ENCODE assay signal across 16 cellular contexts in the genomic region with DNA sequence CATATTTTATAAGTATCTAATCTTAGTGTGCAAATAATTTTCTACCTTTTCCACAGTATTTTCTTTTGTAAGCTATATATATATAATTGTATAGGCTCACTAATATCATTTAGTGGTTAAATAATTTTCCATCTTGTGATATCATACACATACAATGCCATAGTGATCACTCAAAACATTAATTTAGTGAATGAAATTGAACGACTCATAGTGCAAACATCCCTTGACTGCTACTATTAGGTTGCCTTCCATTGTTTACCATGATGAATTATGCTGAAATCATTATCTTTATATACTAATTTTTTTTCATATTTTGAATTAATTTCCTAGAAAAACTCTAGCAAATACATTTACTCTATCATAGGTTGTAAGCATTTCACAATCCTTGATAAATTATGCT.
DNase-seq lines count a peak whose midpoint lies in the region; ATAC-seq, FAIRE-seq and TF ChIP-seq lines count a peak whose summit lies in the region.
"Had no signal": no experiment of that assay in that cellular context is flagged by ENCODE, and none has a peak within 500 bp of the region (broad histone marks: within the 10 kb centered on the region; RNA-seq: fewer than 3 reads in every experiment).

No MANE protein-coding gene starts in this region.

- no peak overlapping the region for H2BK120ac ChIP-seq in IMR-90 (ENCODE audit: low read depth, low read length)

- TF ChIP-seq POLR2A in IMR-90 (IDR thresholded peaks at IDR 0.05; ENCODE audit: low read depth, low read length) (no peak), gastroesophageal sphincter (IDR thresholded peaks at IDR 0.05) (no peak)

- TF ChIP-seq CTCF in IMR-90 (conservative IDR thresholded peaks at IDR 0.05; ENCODE audit: low read depth, low read length) (no peak), bronchial epithelial cell (IDR thresholded peaks at IDR 0.05; ENCODE audit: insufficient read depth, low read length, severe bottlenecking) (no peak), foreskin keratinocyte (conservative IDR thresholded peaks at IDR 0.05) (no peak), gastroesophageal sphincter (IDR thresholded peaks at IDR 0.05) (no peak)

- no peak overlapping the region for H3K27ac ChIP-seq in IMR-90 (ENCODE audit: insufficient read depth, low read length)
- H3K27ac ChIP-seq in foreskin keratinocyte: no peak overlapping the region
- H3K27ac ChIP-seq in gastroesophageal sphincter: no peak overlapping the region
- H3K27ac ChIP-seq: BLaER1 had no signal

- no peak overlapping the region for H3K56ac ChIP-seq in IMR-90 (ENCODE audit: extremely low read depth, insufficient read depth, low read length)

- no peak overlapping the region for H4K8ac ChIP-seq in IMR-90 (ENCODE audit: low read depth in 2 of 2, low read length in 2 of 2)

- TF ChIP-seq EP300 in gastroesophageal sphincter (IDR thresholded peaks at IDR 0.05): no peak

- peaks cover 6% of the 10 kb centered on the region for H3K36me3 ChIP-seq in IMR-90 (ENCODE audit: control insufficient read depth, insufficient read depth, low read length)
- peaks cover 3% of the 10 kb centered on the region for H3K36me3 ChIP-seq in bronchial epithelial cell (ENCODE audit: control insufficient read depth, insufficient read depth, low read length)
- H3K36me3 ChIP-seq in gastroesophageal sphincter: no peaks in the 10 kb centered on the region

- no peaks in the 10 kb centered on the region for H3K4me1 ChIP-seq in IMR-90 (ENCODE audit: control insufficient read depth, insufficient read depth, low read length)
- H3K4me1 ChIP-seq in foreskin keratinocyte: no peaks in the 10 kb centered on the region
- no peaks in the 10 kb centered on the region for H3K4me1 ChIP-seq in gastroesophageal sphincter
- H3K4me1 ChIP-seq: Caco-2 had no signal

- H3K9me1 ChIP-seq in IMR-90 (ENCODE audit: insufficient read depth, low read length): no peaks in the 10 kb centered on the region

- DNase-seq in EL: peak; percentile 8
- DNase-seq in IMR-90: peak; percentile 22
- DNase-seq in bronchial epithelial cell (ENCODE audit: low read depth): peak; percentile 72
- peak in 1 of 2 donors; percentile 47 for DNase-seq in foreskin keratinocyte
- DNase-seq in NK-92 (lab: John Stamatoyannopoulos, UW; ENCODE audit: unreplicated experiment): no peak
- DNase-seq: Caco-2; CD8-positive, alpha-beta memory T cell; GDM1 had no signal

- POLR2A ChIA-PET in IMR-90 (lab: Charles Lee; ENCODE audit: unreplicated experiment): no interaction called here

- no peak overlapping the region for H2BK20ac ChIP-seq in IMR-90 (ENCODE audit: low read depth, low read length)

- no peak overlapping the region for H3K18ac ChIP-seq in IMR-90 (ENCODE audit: low read depth, low read length)

- H2AK5ac ChIP-seq in IMR-90 (ENCODE audit: low read depth, low read length): no peak overlapping the region

- H2BK15ac ChIP-seq in IMR-90 (ENCODE audit: low read depth, low read length): no peak overlapping the region

- no peak overlapping the region for H3K4me2 ChIP-seq in IMR-90 (ENCODE audit: low read depth, low read length)
- H3K4me2 ChIP-seq: BLaER1 had no signal

- intact Hi-C loops in IMR-90 (cut with micrococcal nuclease): no loop called here

- H3K9ac ChIP-seq in IMR-90 (ENCODE audit: low read depth, low read length): no peak overlapping the region
- H3K9ac ChIP-seq: BLaER1 had no signal

- no peak for TF ChIP-seq RAD21 in IMR-90 (IDR thresholded peaks at IDR 0.05; ENCODE audit: low read length)

- ATAC-seq in IMR-90 (ENCODE audit: low read depth): no peak
- peak; percentile 66 for ATAC-seq in foreskin keratinocyte
- ATAC-seq in GM21381 (IDR thresholded peaks at IDR 0.05; ENCODE audit: unreplicated experiment): no peak
- ATAC-seq in gastroesophageal sphincter: no peak
- ATAC-seq: HCT116, K562 had no signal

- H3K4me3 ChIP-seq in IMR-90 (ENCODE audit: insufficient read depth, low read depth, low read length) (no peak overlapping the region), bronchial epithelial cell (ENCODE audit: low read depth, low read length) (no peak overlapping the region), gastroesophageal sphincter (no peak overlapping the region)
- H3K4me3 ChIP-seq: BLaER1, K562 had no signal

- no peak for FAIRE-seq in bronchial epithelial cell (lab: Jason Lieb, UNC)
- FAIRE-seq: GM12892, GM19239, H54, K562 had no signal

- no TSS peak for BruUV-seq in IMR-90 (replicated peaks; lab: Mats Ljungman, UMichigan)

- CTCF ChIA-PET in IMR-90 (lab: Yijun Ruan, JAX): no interaction called here

- H3K27me3 ChIP-seq in IMR-90 (ENCODE audit: control insufficient read depth, insufficient read depth, low read length): no peaks in the 10 kb centered on the region
- H3K27me3 ChIP-seq in bronchial epithelial cell (ENCODE audit: control insufficient read depth, insufficient read depth, low read length): no peaks in the 10 kb centered on the region
- no peaks in the 10 kb centered on the region for H3K27me3 ChIP-seq in foreskin keratinocyte
- no peaks in the 10 kb centered on the region for H3K27me3 ChIP-seq in gastroesophageal sphincter
- H3K27me3 ChIP-seq: BLaER1 had no signal

- WGBS in IMR-90 (ENCODE audit: extremely low coverage in 2 of 2, insufficient read length in 1 of 2), 2 experiments: no CpG with 5 or more reads among the region's 1 CpG
- WGBS in gastroesophageal sphincter (ENCODE audit: low coverage in 1 of 2), 2 donors: 33 to 69% methylated on average over 1 of the region's 1 CpG

- H2AFZ ChIP-seq in IMR-90 (replicated peaks; ENCODE audit: low read length, poor library complexity): no peak overlapping the region

- in situ Hi-C loops in IMR-90 (cut with MboI; ENCODE audit: low sequenced_read_pairs): no loop called here

- no peak overlapping the region for H4K5ac ChIP-seq in IMR-90 (ENCODE audit: low read depth, low read length)

- no peak overlapping the region for H2BK5ac ChIP-seq in IMR-90 (ENCODE audit: low read depth, low read length, poor library complexity, severe bottlenecking)

- H3K23ac ChIP-seq in IMR-90 (ENCODE audit: low read depth, low read length): no peak overlapping the region

- H4K20me1 ChIP-seq in IMR-90 (ENCODE audit: insufficient read depth, low read length): no peaks in the 10 kb centered on the region
- H4K20me1 ChIP-seq: BLaER1 had no signal

- H2AK9ac ChIP-seq in IMR-90 (replicated peaks; ENCODE audit: low read depth, low read length, poor library complexity): no peak overlapping the region

- H3K79me1 ChIP-seq in IMR-90 (ENCODE audit: low read depth in 1 of 2, low read length in 2 of 2): no peaks in the 10 kb centered on the region

- peaks cover 7% of the 10 kb centered on the region; the same call in 1 of the 2 replicates for H3K9me3 ChIP-seq in IMR-90 (ENCODE audit: control insufficient read depth, insufficient read depth, low read length)
- peaks cover 0 to 6% (median 0%) of the 10 kb centered on the region in 3 donors for H3K9me3 ChIP-seq in gastroesophageal sphincter

- dilution Hi-C loops in IMR-90 (cut with HindIII; ENCODE audit: low sequenced_read_pairs, unreplicated experiment): no loop called here

- no peak overlapping the region for H3K4ac ChIP-seq in IMR-90 (ENCODE audit: low read depth, low read length)

- H3K14ac ChIP-seq in IMR-90 (replicated peaks; ENCODE audit: low read depth, low read length): no peak overlapping the region

- H4K91ac ChIP-seq in IMR-90 (ENCODE audit: insufficient read depth, low read depth, low read length): no peak overlapping the region

TF ChIP-seq in IMR-90, 13 proteins besides CTCF, POLR2A, EP300 and RAD21:
- TF ChIP-seq RFX5 (IDR thresholded peaks at IDR 0.05; ENCODE audit: low read depth, low read length): no peak
- TF ChIP-seq RCOR1 (IDR thresholded peaks at IDR 0.05; ENCODE audit: insufficient replicate concordance, low read length): no peak
- no peak for TF ChIP-seq MXI1 (IDR thresholded peaks at IDR 0.05; ENCODE audit: borderline replicate concordance, low read depth, low read length)
- no peak for TF ChIP-seq SMC3 (IDR thresholded peaks at IDR 0.05; ENCODE audit: low read depth, low read length)
- TF ChIP-seq NFE2L2 (IDR thresholded peaks at IDR 0.05; ENCODE audit: low read depth, low read length): no peak
- TF ChIP-seq MAZ (IDR thresholded peaks at IDR 0.05; ENCODE audit: borderline replicate concordance, low read depth, low read length): no peak
- no peak for TF ChIP-seq CEBPB (IDR thresholded peaks at IDR 0.05; ENCODE audit: low read depth, low read length)
- no peak for TF ChIP-seq CHD1 (IDR thresholded peaks at IDR 0.05; ENCODE audit: low read depth, low read length)
- TF ChIP-seq FOS (IDR thresholded peaks at IDR 0.05; ENCODE audit: low read depth, low read length): no peak
- no peak for TF ChIP-seq MAFK (IDR thresholded peaks at IDR 0.05; ENCODE audit: low read depth, low read length)
- TF ChIP-seq, protein P1, sequence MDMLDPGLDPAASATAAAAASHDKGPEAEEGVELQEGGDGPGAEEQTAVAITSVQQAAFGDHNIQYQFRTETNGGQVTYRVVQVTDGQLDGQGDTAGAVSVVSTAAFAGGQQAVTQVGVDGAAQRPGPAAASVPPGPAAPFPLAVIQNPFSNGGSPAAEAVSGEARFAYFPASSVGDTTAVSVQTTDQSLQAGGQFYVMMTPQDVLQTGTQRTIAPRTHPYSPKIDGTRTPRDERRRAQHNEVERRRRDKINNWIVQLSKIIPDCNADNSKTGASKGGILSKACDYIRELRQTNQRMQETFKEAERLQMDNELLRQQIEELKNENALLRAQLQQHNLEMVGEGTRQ (IDR thresholded peaks at IDR 0.05; ENCODE audit: low read depth, low read length): no peak
- no peak for TF ChIP-seq BHLHE40 (IDR thresholded peaks at IDR 0.05; ENCODE audit: low read depth, low read length)
- TF ChIP-seq, protein P2, sequence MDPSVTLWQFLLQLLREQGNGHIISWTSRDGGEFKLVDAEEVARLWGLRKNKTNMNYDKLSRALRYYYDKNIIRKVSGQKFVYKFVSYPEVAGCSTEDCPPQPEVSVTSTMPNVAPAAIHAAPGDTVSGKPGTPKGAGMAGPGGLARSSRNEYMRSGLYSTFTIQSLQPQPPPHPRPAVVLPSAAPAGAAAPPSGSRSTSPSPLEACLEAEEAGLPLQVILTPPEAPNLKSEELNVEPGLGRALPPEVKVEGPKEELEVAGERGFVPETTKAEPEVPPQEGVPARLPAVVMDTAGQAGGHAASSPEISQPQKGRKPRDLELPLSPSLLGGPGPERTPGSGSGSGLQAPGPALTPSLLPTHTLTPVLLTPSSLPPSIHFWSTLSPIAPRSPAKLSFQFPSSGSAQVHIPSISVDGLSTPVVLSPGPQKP (IDR thresholded peaks at IDR 0.05; ENCODE audit: borderline replicate concordance, low read depth, low read length): no peak
